Comparison of ENCODE assay signal across 8 cellular contexts in genomic region chr2:112276954-112277353, GRCh38. TPM values are rescaled to one million over a fixed set of nuclear protein-coding genes. Genes with fewer than 3 reads are reported as not detected.
DNase-seq lines count a peak whose midpoint lies in the region; ATAC-seq and TF ChIP-seq lines count a peak whose summit lies in the region.

No MANE protein-coding gene starts in this region.

- intact Hi-C loops in natural killer cell (cut with micrococcal nuclease): no loop called here

- no peaks in the 10 kb centered on the region for H3K36me3 Mint-ChIP-seq in CD4-positive, CD25-positive, alpha-beta regulatory T cell
- H3K36me3 Mint-ChIP-seq in natural killer cell: no peaks in the 10 kb centered on the region

- TF ChIP-seq CTCF in coronary artery (IDR thresholded peaks at IDR 0.05) (no peak), natural killer cell (IDR thresholded peaks at IDR 0.05) (no peak)

- ATAC-seq in CD4-positive, CD25-positive, alpha-beta regulatory T cell (ENCODE audit: low read depth in 2 of 2): no peak
- no peak for ATAC-seq in natural killer cell
- no peak for ATAC-seq in HG02973 (IDR thresholded peaks at IDR 0.05; ENCODE audit: unreplicated experiment)
- no peak for ATAC-seq in HG03460 (IDR thresholded peaks at IDR 0.05; ENCODE audit: unreplicated experiment)

- H3K9me3 Mint-ChIP-seq in CD4-positive, CD25-positive, alpha-beta regulatory T cell: no peaks in the 10 kb centered on the region
- H3K9me3 Mint-ChIP-seq in natural killer cell: no peaks in the 10 kb centered on the region

- DNase-seq in CD4-positive, CD25-positive, alpha-beta regulatory T cell: no peak
- DNase-seq in Jurkat, Clone E6-1 (ENCODE audit: low read depth, low spot score): no peak
- DNase-seq in coronary artery (ENCODE audit: low spot score) (no peak), natural killer cell (no peak), NCI-H2081 (lab: John Stamatoyannopoulos, UW) (no peak), GF-D8 (lab: John Stamatoyannopoulos, UW) (no peak)

- H3K4me3 ChIP-seq in CD4-positive, CD25-positive, alpha-beta regulatory T cell (ENCODE audit: low read depth, low read length): peak overlapping the region; percentile 96
- H3K4me3 ChIP-seq in Jurkat, Clone E6-1 (ENCODE audit: low read length): peak overlapping the region; percentile 5; the same call in 1 of the 2 replicates
- peak overlapping the region; percentile 95 for H3K4me3 ChIP-seq in coronary artery

- peaks cover 24 to 48% (median 29%) of the 10 kb centered on the region in 4 donors for H3K4me1 Mint-ChIP-seq in CD4-positive, CD25-positive, alpha-beta regulatory T cell
- peaks cover 0 to 10% of the 10 kb centered on the region in 2 donors for H3K4me1 Mint-ChIP-seq in natural killer cell

- H3K36me3 ChIP-seq in CD4-positive, CD25-positive, alpha-beta regulatory T cell (ENCODE audit: control insufficient read depth, insufficient read depth, low read length): no peaks in the 10 kb centered on the region

- H3K27ac Mint-ChIP-seq in CD4-positive, CD25-positive, alpha-beta regulatory T cell: peak overlapping the region in 1 of 3 donors; percentile 98
- H3K27ac Mint-ChIP-seq in natural killer cell: peak overlapping the region; percentile 96 to 97

- H3K27me3 ChIP-seq in CD4-positive, CD25-positive, alpha-beta regulatory T cell (ENCODE audit: control insufficient read depth, insufficient read depth, low read length): no peaks in the 10 kb centered on the region

- peaks cover 22% of the 10 kb centered on the region for H3K4me1 ChIP-seq in CD4-positive, CD25-positive, alpha-beta regulatory T cell (ENCODE audit: control insufficient read depth, insufficient read depth, low read length, poor library complexity, severe bottlenecking)

- H3K4me3 Mint-ChIP-seq in CD4-positive, CD25-positive, alpha-beta regulatory T cell: peak overlapping the region; percentile 87 to 99 (median 93)
- H3K4me3 Mint-ChIP-seq in natural killer cell: peak overlapping the region; percentile 83

- H3K9me3 ChIP-seq in CD4-positive, CD25-positive, alpha-beta regulatory T cell (ENCODE audit: control insufficient read depth in 2 of 2, low read length in 2 of 2): no peaks in the 10 kb centered on the region

- H3K27ac ChIP-seq in CD4-positive, CD25-positive, alpha-beta regulatory T cell (ENCODE audit: insufficient read depth, low read length, poor library complexity, severe bottlenecking): peak overlapping the region; percentile 8
- H3K27ac ChIP-seq in coronary artery: peak overlapping the region in 1 of 2 donors; percentile 99

- H3K27me3 Mint-ChIP-seq in CD4-positive, CD25-positive, alpha-beta regulatory T cell: peaks cover 11% of the 10 kb centered on the region
- H3K27me3 Mint-ChIP-seq in natural killer cell (ENCODE audit: low read depth in 2 of 2): no peaks in the 10 kb centered on the region

RNA-seq across cellular contexts. Expression of gene ZC3H6, which starts 1.6 kb away (rescaled TPM):
- total RNA-seq in CD4-positive, CD25-positive, alpha-beta regulatory T cell: 18.7 TPM
- 1 to 10 TPM; 5.1 to 8.3 (median 7.1) TPM for polyA plus RNA-seq in CD4-positive, CD25-positive, alpha-beta regulatory T cell
- polyA plus RNA-seq in Jurkat, Clone E6-1 (2012; ENCODE audit: insufficient read depth, insufficient read length): 6.0 TPM
- total RNA-seq in natural killer cell: 10 to 100 TPM; 13.1 to 17.3 (median 15.3) TPM

RNA-seq across cellular contexts. Expression of gene ZC3H8, which starts 22.1 kb away (rescaled TPM):
- 16.6 TPM for total RNA-seq in CD4-positive, CD25-positive, alpha-beta regulatory T cell
- polyA plus RNA-seq in CD4-positive, CD25-positive, alpha-beta regulatory T cell: 10 to 100 TPM; 11.6 to 15.6 (median 13.3) TPM
- 23.4 TPM for polyA plus RNA-seq in Jurkat, Clone E6-1 (2012; ENCODE audit: insufficient read depth, insufficient read length)
- 10 to 100 TPM in 2 of 3 donors, 1 to 10 TPM in 1; 9.3 to 20.3 (median 16.0) TPM for total RNA-seq in natural killer cell

Comparison
In these comparisons a context has a peak if more than half of its experiments do, and no peak if none do; other contexts are left out.
1. H3K4me3 ChIP-seq: peak in every context shown above with its lines; median percentile 96 in CD4-positive, CD25-positive, alpha-beta regulatory T cell; 95 in coronary artery; 5 in Jurkat, Clone E6-1.